In the genomic region with DNA sequence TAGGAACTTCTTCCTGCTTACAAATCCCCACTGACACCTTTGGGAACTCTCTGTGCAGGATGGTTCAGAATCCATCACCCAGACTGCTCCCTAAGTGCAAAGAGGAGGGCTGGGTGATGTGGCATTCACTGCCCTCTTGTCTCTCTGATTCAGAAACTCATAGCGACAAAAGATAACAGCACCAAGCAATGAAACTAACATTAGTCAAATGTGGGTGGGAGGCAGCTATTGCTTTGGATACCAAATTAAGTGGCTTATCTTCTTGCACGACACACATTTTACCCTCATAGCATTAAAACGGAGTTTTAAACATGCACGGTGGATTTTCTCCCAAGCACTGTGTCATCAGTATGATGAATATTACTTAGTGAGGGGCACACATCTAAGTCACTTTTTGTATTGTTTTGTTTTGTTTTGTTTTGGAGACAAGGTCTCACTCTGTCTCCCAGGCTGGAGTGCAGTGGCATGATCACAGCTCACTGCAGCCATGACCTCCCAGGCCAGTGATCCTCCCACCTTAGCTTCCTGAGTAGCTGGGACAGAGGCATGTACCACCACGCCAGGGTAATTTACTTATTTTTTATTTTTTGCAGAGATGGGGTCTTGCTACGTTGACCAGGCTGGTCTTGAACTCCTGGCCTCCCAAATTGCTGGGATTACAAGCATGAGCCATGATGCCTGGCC, we compare ENCODE assay signal across 14 cellular contexts. TPM values are rescaled to one million over a fixed set of nuclear protein-coding genes. Genes with fewer than 3 reads are reported as not detected.
DNase-seq lines count a peak whose midpoint lies in the region; ATAC-seq, FAIRE-seq and TF ChIP-seq lines count a peak whose summit lies in the region.
"Had no signal": no experiment of that assay in that cellular context is flagged by ENCODE, and none has a peak within 500 bp of the region (broad histone marks: within the 10 kb centered on the region; RNA-seq: fewer than 3 reads in every experiment).

No MANE protein-coding gene starts in this region.

- H3K4me3 ChIP-seq in HCT116 (replicated peaks in 1 of 2; ENCODE audit: low read depth in 1 of 2, low read length in 2 of 2) = no peak overlapping the region
- no peak overlapping the region for H3K4me3 ChIP-seq in PC-3 (ENCODE audit: low read length)
- H3K4me3 ChIP-seq in fibroblast of the aortic adventitia (ENCODE audit: low read depth, low read length) = no peak overlapping the region

- peaks cover 3 to 11% of the 10 kb centered on the region in 2 donors for H3K9me3 Mint-ChIP-seq in stimulated activated naive B cell treated with anti-CD40 and anti-IgM and Interleukin-4, amounts not matched to agents 10 μg/mL and 1 μg/mL and 100 μg/mL, for 72 hours

- POLR2A ChIA-PET in HCT116 (lab: Charles Lee) (no interaction called here), PC-3 (lab: Charles Lee; ENCODE audit: unreplicated experiment) (no interaction called here)

- H3K27me3 Mint-ChIP-seq in stimulated activated naive B cell treated with anti-CD40 and anti-IgM and Interleukin-4, amounts not matched to agents 10 μg/mL and 1 μg/mL and 100 μg/mL, for 72 hours = no peaks in the 10 kb centered on the region
- H3K27me3 Mint-ChIP-seq: activated CD4-positive, alpha-beta T cell treated with anti-CD3 and anti-CD28 coated beads, Interleukin-2, amount 10 ng/mL, durations not matched to agents 7 days and 5 days; activated naive CD8-positive, alpha-beta T cell treated with anti-CD3 and anti-CD28 coated beads, Interleukin-2, amount 10 ng/mL, durations not matched to agents 7 days and 5 days had no signal

- DNase-seq in HCT116 (ENCODE audit: low read depth, low spot score) (no peak), PC-3 (no peak), fibroblast of the aortic adventitia (ENCODE audit: low read depth) (peak; percentile 28), DMS153 treated with DMSO at 0.1 percent for 48 hours (lab: John Stamatoyannopoulos, UW; ENCODE audit: unreplicated experiment) (no peak), DMS153 (lab: John Stamatoyannopoulos, UW) (no peak), D721Med (ENCODE audit: insufficient read length, low spot score) (no peak)
- DNase-seq in stimulated activated naive B cell treated with anti-CD40 and anti-IgM and Interleukin-4, amounts not matched to agents 10 μg/mL and 1 μg/mL and 100 μg/mL, for 72 hours = peak; percentile 15
- DNase-seq: activated CD4-positive, alpha-beta T cell treated with anti-CD3 and anti-CD28 coated beads, Interleukin-2, amount 10 ng/mL, durations not matched to agents 7 days and 5 days; activated naive CD8-positive, alpha-beta T cell treated with anti-CD3 and anti-CD28 coated beads, Interleukin-2, amount 10 ng/mL, durations not matched to agents 7 days and 5 days; NCI-H2081 treated with DMSO at 0.1 percent for 48 hours; posterior cingulate gyrus; SHP77 had no signal

- no peaks in the 10 kb centered on the region for H3K36me3 ChIP-seq in HCT116 (ENCODE audit: control insufficient read depth in 1 of 2, insufficient read depth in 2 of 2, low read length in 2 of 2)
- no peaks in the 10 kb centered on the region for H3K36me3 ChIP-seq in PC-3 (ENCODE audit: low read depth, low read length)

- H3K9me2 ChIP-seq in HCT116 (ENCODE audit: insufficient read depth) (no peaks in the 10 kb centered on the region), PC-3 (replicated peaks; ENCODE audit: low read length) (no peaks in the 10 kb centered on the region)

- H3K4me1 ChIP-seq in HCT116 (ENCODE audit: control insufficient read depth in 1 of 2, insufficient read depth in 2 of 2, low read length in 2 of 2) (peaks cover 13 to 15% of the 10 kb centered on the region in 2 experiments), PC-3 (ENCODE audit: insufficient read depth, low read length) (peaks cover 17% of the 10 kb centered on the region)

- no peak overlapping the region for H2AFZ ChIP-seq in HCT116 (ENCODE audit: low read depth, low read length, poor library complexity, severe bottlenecking)
- H2AFZ ChIP-seq in PC-3 (ENCODE audit: low read length) = no peak overlapping the region

- H3K36me3 Mint-ChIP-seq in stimulated activated naive B cell treated with anti-CD40 and anti-IgM and Interleukin-4, amounts not matched to agents 10 μg/mL and 1 μg/mL and 100 μg/mL, for 72 hours = peaks cover 45 to 59% of the 10 kb centered on the region in 2 donors

- H3K79me2 ChIP-seq in HCT116 (ENCODE audit: insufficient read depth, low read length) (no peaks in the 10 kb centered on the region), PC-3 (ENCODE audit: low read length) (no peaks in the 10 kb centered on the region)

- BruUV-seq in HCT116 (replicated peaks; lab: Mats Ljungman, UMichigan) = no TSS peak
- BruUV-seq in PC-3 (replicated peaks; lab: Mats Ljungman, UMichigan) = no TSS peak

- no peaks in the 10 kb centered on the region for H3K27me3 ChIP-seq in HCT116 (ENCODE audit: insufficient read depth, low read length)
- H3K27me3 ChIP-seq in PC-3 (ENCODE audit: low read length) = no peaks in the 10 kb centered on the region

- TF ChIP-seq CTCF in HCT116 (IDR thresholded peaks at IDR 0.05 in 2 of 3, conservative IDR thresholded peaks at IDR 0.05 in 1 of 3; ENCODE audit: borderline replicate concordance in 1 of 3, insufficient read depth in 1 of 3, low read depth in 2 of 3, low read length in 2 of 3) (no peak), PC-3 (conservative IDR thresholded peaks at IDR 0.05; ENCODE audit: low read depth, low read length) (no peak), fibroblast of the aortic adventitia (IDR thresholded peaks at IDR 0.05; ENCODE audit: insufficient read depth, low read length) (no peak), D721Med (IDR thresholded peaks at IDR 0.05; ENCODE audit: insufficient read depth, missing control alignments) (no peak)

- H4K20me1 ChIP-seq in HCT116 (ENCODE audit: insufficient read depth) = no peaks in the 10 kb centered on the region
- no peaks in the 10 kb centered on the region for H4K20me1 ChIP-seq in PC-3 (ENCODE audit: low read length)

- CTCF ChIA-PET in HCT116 (lab: Charles Lee) = no interaction called here
- CTCF ChIA-PET in PC-3 (lab: Charles Lee) = no interaction called here

- peaks cover 29 to 52% of the 10 kb centered on the region in 2 donors for H3K4me1 Mint-ChIP-seq in stimulated activated naive B cell treated with anti-CD40 and anti-IgM and Interleukin-4, amounts not matched to agents 10 μg/mL and 1 μg/mL and 100 μg/mL, for 72 hours
- H3K4me1 Mint-ChIP-seq: activated CD4-positive, alpha-beta T cell treated with anti-CD3 and anti-CD28 coated beads, Interleukin-2, amount 10 ng/mL, durations not matched to agents 7 days and 5 days; activated naive CD8-positive, alpha-beta T cell treated with anti-CD3 and anti-CD28 coated beads, Interleukin-2, amount 10 ng/mL, durations not matched to agents 7 days and 5 days had no signal

- H3F3A ChIP-seq in PC-3 (ENCODE audit: low read length, unreplicated experiment) = no peaks in the 10 kb centered on the region

- ATAC-seq in HCT116 (peak; percentile 39), PC-3 (peak; percentile 60)
- ATAC-seq in stimulated activated naive B cell treated with anti-CD40 and anti-IgM and Interleukin-4, amounts not matched to agents 10 μg/mL and 1 μg/mL and 100 μg/mL, for 72 hours (replicated peaks) = peak; percentile 31 to 35
- ATAC-seq: HepG2 had no signal

- peak overlapping the region; percentile 67 to 78 for H3K4me3 Mint-ChIP-seq in stimulated activated naive B cell treated with anti-CD40 and anti-IgM and Interleukin-4, amounts not matched to agents 10 μg/mL and 1 μg/mL and 100 μg/mL, for 72 hours
- H3K4me3 Mint-ChIP-seq: activated CD4-positive, alpha-beta T cell treated with anti-CD3 and anti-CD28 coated beads, Interleukin-2, amount 10 ng/mL, durations not matched to agents 7 days and 5 days; activated naive CD8-positive, alpha-beta T cell treated with anti-CD3 and anti-CD28 coated beads, Interleukin-2, amount 10 ng/mL, durations not matched to agents 7 days and 5 days had no signal

- no peaks in the 10 kb centered on the region for H3K9me3 ChIP-seq in HCT116 (ENCODE audit: control insufficient read depth in 1 of 2, insufficient read depth in 1 of 2, low read depth in 1 of 2, low read length in 2 of 2)
- no peaks in the 10 kb centered on the region for H3K9me3 ChIP-seq in PC-3 (ENCODE audit: low read length)

- H3K27ac ChIP-seq in HCT116 (ENCODE audit: low read depth, low read length) = no peak overlapping the region
- peak overlapping the region; percentile 32 for H3K27ac ChIP-seq in PC-3 (ENCODE audit: low read length)
- H3K27ac ChIP-seq: epithelial cell of prostate had no signal

- no peak for FAIRE-seq in D721Med (lab: Jason Lieb, UNC)
- FAIRE-seq: HepG2 had no signal

- intact Hi-C loops in HCT116 (cut with micrococcal nuclease) = loop anchor here (10.0 kb wide), 1 partner anchor 250 kb away; no protein-coding TSS in a partner anchor
- intact Hi-C loops in PC-3 (cut with micrococcal nuclease) = no loop called here

- TF ChIP-seq POLR2A in HCT116 (IDR thresholded peaks at IDR 0.05; ENCODE audit: borderline replicate concordance, extremely low read depth, insufficient read depth, insufficient read length) = no peak

- TF ChIP-seq RAD21 in HCT116 (IDR thresholded peaks at IDR 0.05; ENCODE audit: low read depth) = no peak

- H3K9ac ChIP-seq in HCT116 (ENCODE audit: low read length) (no peak overlapping the region), PC-3 (ENCODE audit: low read length) (no peak overlapping the region)

- RAD21 ChIA-PET in HCT116 (lab: Charles Lee; ENCODE audit: low non-redundant PET in 1 of 2, low total read pairs in 2 of 2, uncharacterized antibody in 2 of 2, unreplicated experiment in 2 of 2) = no interaction called here

- peak overlapping the region; percentile 65 for H3K4me2 ChIP-seq in HCT116 (ENCODE audit: low read length)
- peak overlapping the region; percentile 9 for H3K4me2 ChIP-seq in PC-3 (ENCODE audit: low read length)

- H3K27ac Mint-ChIP-seq in stimulated activated naive B cell treated with anti-CD40 and anti-IgM and Interleukin-4, amounts not matched to agents 10 μg/mL and 1 μg/mL and 100 μg/mL, for 72 hours = peak overlapping the region; percentile 97
- H3K27ac Mint-ChIP-seq: activated CD4-positive, alpha-beta T cell treated with anti-CD3 and anti-CD28 coated beads, Interleukin-2, amount 10 ng/mL, durations not matched to agents 7 days and 5 days; activated naive CD8-positive, alpha-beta T cell treated with anti-CD3 and anti-CD28 coated beads, Interleukin-2, amount 10 ng/mL, durations not matched to agents 7 days and 5 days had no signal

TF ChIP-seq in HCT116, 20 proteins besides CTCF, POLR2A, EP300 and RAD21 (continues in another document):
- TF ChIP-seq POLR2AphosphoS5 (IDR thresholded peaks at IDR 0.05; ENCODE audit: low read depth, low read length) (no peak), ZNF274 (IDR thresholded peaks at IDR 0.05; ENCODE audit: low read depth, low read length) (no peak), ZFX (IDR thresholded peaks at IDR 0.05) (no peak)

RNA-seq across cellular contexts. Expression of a gene that starts 40.9 kb away (rescaled TPM):
- total RNA-seq in HCT116 (2021; ENCODE audit: unreplicated experiment) (0.34 TPM), PC-3 (2014; rRNA removed) (under 0.01 and 0.11 TPM in 2 replicates), fibroblast of the aortic adventitia (ENCODE audit: low replicate concordance) (0.27 and 0.41 TPM in 2 replicates)
- polyA plus RNA-seq in HCT116 (2012) = 0.45 and 0.53 TPM in 2 replicates

RNA-seq across cellular contexts. Expression of a gene that starts 53.0 kb away (rescaled TPM):
- total RNA-seq in HCT116 (2021; ENCODE audit: unreplicated experiment) = 74.4 TPM
- polyA plus RNA-seq in HCT116 (2012) = 21.5 and 25.1 TPM in 2 replicates
- 45.6 and 53.0 TPM in 2 replicates for total RNA-seq in PC-3 (2014; rRNA removed)
- total RNA-seq in fibroblast of the aortic adventitia (ENCODE audit: low replicate concordance) = 45.6 and 161 TPM in 2 replicates

Comparison
In these comparisons a context has a peak if more than half of its experiments do, and no peak if none do; other contexts are left out.
1. DNase-seq: peak in fibroblast of the aortic adventitia (single experiment) and stimulated activated naive B cell treated with anti-CD40 and anti-IgM and Interleukin-4, amounts not matched to agents 10 μg/mL and 1 μg/mL and 100 μg/mL, for 72 hours (single experiment); none in HCT116 (single experiment), PC-3 (single experiment), DMS153 treated with DMSO at 0.1 percent for 48 hours (single experiment), DMS153 (single experiment) and D721Med (single experiment).
2. Peak in every context shown above with its lines, with median percentiles within 50 percentile points of each other: ATAC-seq.